ENCODE assay signal across 1 cellular context in genomic region chr17:44961921-44962350, GRCh38.
TF ChIP-seq lines count a peak whose summit lies in the region.

No MANE protein-coding gene starts in this region.

TF ChIP-seq in Ishikawa, 13 proteins besides CTCF, POLR2A, EP300 and RAD21:
- TF ChIP-seq REST (IDR thresholded peaks at IDR 0.05; ENCODE audit: low read depth) (no peak), ZBTB7A (IDR thresholded peaks at IDR 0.05; ENCODE audit: low read depth) (no peak), YY1 (IDR thresholded peaks at IDR 0.05; ENCODE audit: low read depth) (no peak), USF1 (IDR thresholded peaks at IDR 0.05) (no peak), TCF12 (IDR thresholded peaks at IDR 0.05; ENCODE audit: low read depth) (no peak), FOXM1 (IDR thresholded peaks at IDR 0.05; ENCODE audit: borderline replicate concordance, low read depth) (no peak), MAX (IDR thresholded peaks at IDR 0.05) (no peak), CEBPB (IDR thresholded peaks at IDR 0.05) (no peak), TAF1 (IDR thresholded peaks at IDR 0.05; ENCODE audit: low read depth) (no peak), TEAD4 (IDR thresholded peaks at IDR 0.05) (no peak), EGR1 (IDR thresholded peaks at IDR 0.05) (no peak), CREB1 (IDR thresholded peaks at IDR 0.05; ENCODE audit: low read depth) (no peak), NFIC (IDR thresholded peaks at IDR 0.05) (no peak)
